ENCODE assay signal across 8 cellular contexts in genomic region chr2:143110759-143111428, GRCh38. TPM values are rescaled to one million over a fixed set of nuclear protein-coding genes. Genes with fewer than 3 reads are reported as not detected.
DNase-seq lines count a peak whose midpoint lies in the region; ATAC-seq, FAIRE-seq and TF ChIP-seq lines count a peak whose summit lies in the region.

No MANE protein-coding gene starts in this region.

- peak; percentile 66 for FAIRE-seq in G401.6 (lab: Jason Lieb, UNC)

- TF ChIP-seq CTCF in RWPE1 (conservative IDR thresholded peaks at IDR 0.05; ENCODE audit: low read depth), result peak; percentile 78

- DNase-seq in KG1 (lab: John Stamatoyannopoulos, UW) (peak; percentile 68), RWPE1 (ENCODE audit: low spot score) (peak; percentile 53), globus pallidus (ENCODE audit: low spot score) (peak; percentile 63), posterior vena cava (ENCODE audit: low spot score) (peak; percentile 73), GOT3 (lab: John Stamatoyannopoulos, UW) (no peak)
- DNase-seq in activated effector memory CD4-positive, alpha-beta T cell treated with anti-CD3 and anti-CD28 coated beads, Interleukin-2, amount 50 U/mL, for 16 hours, result peak; percentile 83

- CTCF ChIA-PET in RWPE1 (lab: Yijun Ruan, JAX), result interaction anchor here (0.6 to 1.1 kb wide), 7 partner anchors 10 to 839 kb away, joined by 3 read pairs; no protein-coding TSS in a partner anchor

- POLR2A ChIA-PET in RWPE1 (lab: Yijun Ruan, JAX; ENCODE audit: low non-redundant PET), result no interaction called here

- peak; percentile 87 for ATAC-seq in GM21737 (IDR thresholded peaks at IDR 0.05; ENCODE audit: unreplicated experiment)

- no peak overlapping the region for H3K27ac ChIP-seq in RWPE1

- intact Hi-C loops in posterior vena cava (cut with DNase I), result no loop called here

RNA-seq across cellular contexts. Expression of gene ARHGAP15, which starts 18.3 kb away (rescaled TPM):
- 10 to 100 TPM; 12.0 to 23.2 TPM for total RNA-seq in posterior vena cava
